10 cellular contexts compared by ENCODE assay signal in genomic region chr12:131607658-131608447, GRCh38.
DNase-seq lines count a peak whose midpoint lies in the region; ATAC-seq and TF ChIP-seq lines count a peak whose summit lies in the region.
"Had no signal": no experiment of that assay in that cellular context is flagged by ENCODE, and none has a peak within 500 bp of the region (broad histone marks: within the 10 kb centered on the region; RNA-seq: fewer than 3 reads in every experiment).

No MANE protein-coding gene starts in this region.

- no peaks in the 10 kb centered on the region for H3K36me3 Mint-ChIP-seq in activated naive CD8-positive, alpha-beta T cell treated with anti-CD3 and anti-CD28 coated beads, Interleukin-2, amount 10 ng/mL, durations not matched to agents 7 days and 5 days
- no peaks in the 10 kb centered on the region for H3K36me3 Mint-ChIP-seq in progenitor cell of endocrine pancreas (ENCODE audit: insufficient read depth)

- peak overlapping the region; percentile 84 for H3K27ac Mint-ChIP-seq in activated naive CD8-positive, alpha-beta T cell treated with anti-CD3 and anti-CD28 coated beads, Interleukin-2, amount 10 ng/mL, durations not matched to agents 7 days and 5 days
- no peak overlapping the region for H3K27ac Mint-ChIP-seq in progenitor cell of endocrine pancreas

- ATAC-seq in GM18502 (IDR thresholded peaks at IDR 0.05; ENCODE audit: poor library complexity, unreplicated experiment) (peak; percentile 78), GM19455 (IDR thresholded peaks at IDR 0.05; ENCODE audit: unreplicated experiment) (peak; percentile 82), HG03135 (IDR thresholded peaks at IDR 0.05; ENCODE audit: unreplicated experiment) (peak; percentile 81)
- ATAC-seq in activated naive CD8-positive, alpha-beta T cell treated with anti-CD3 and anti-CD28 coated beads, Interleukin-2, amount 10 ng/mL, durations not matched to agents 7 days and 5 days (ENCODE audit: low read depth), result peak; percentile 42

- DNase-seq in activated naive CD8-positive, alpha-beta T cell treated with anti-CD3 and anti-CD28 coated beads, Interleukin-2, amount 10 ng/mL, durations not matched to agents 7 days and 5 days, result no peak
- DNase-seq in DMS153 (lab: John Stamatoyannopoulos, UW) (no peak), cerebellar nuclear complex (lab: John Stamatoyannopoulos, UW) (no peak), ACHN (no peak), progenitor cell of endocrine pancreas (ENCODE audit: low spot score, unreplicated experiment) (no peak)
- DNase-seq: foreskin melanocyte, NCI-H345 had no signal

- in situ Hi-C loops in ACHN (cut with HindIII; ENCODE audit: low pct_ligation_motif_present, low pct_unique_long_range_greater_than_20kb, low sequenced_read_pairs), result no loop called here

- H3K9me3 Mint-ChIP-seq in activated naive CD8-positive, alpha-beta T cell treated with anti-CD3 and anti-CD28 coated beads, Interleukin-2, amount 10 ng/mL, durations not matched to agents 7 days and 5 days, result no peaks in the 10 kb centered on the region
- H3K9me3 Mint-ChIP-seq in progenitor cell of endocrine pancreas (ENCODE audit: low read depth), result no peaks in the 10 kb centered on the region

- POLR2A ChIA-PET in activated naive CD8-positive, alpha-beta T cell treated with anti-CD3 and anti-CD28 coated beads, Interleukin-2, amount 10 ng/mL, durations not matched to agents 7 days and 5 days (lab: Charles Lee), result no interaction called here

- H3K4me3 Mint-ChIP-seq in activated naive CD8-positive, alpha-beta T cell treated with anti-CD3 and anti-CD28 coated beads, Interleukin-2, amount 10 ng/mL, durations not matched to agents 7 days and 5 days, result peak overlapping the region; percentile 27
- no peak overlapping the region for H3K4me3 Mint-ChIP-seq in progenitor cell of endocrine pancreas (ENCODE audit: low read depth)

- no peak for TF ChIP-seq CTCF in progenitor cell of endocrine pancreas (IDR thresholded peaks at IDR 0.05; ENCODE audit: unreplicated experiment)

- H3K4me1 Mint-ChIP-seq in activated naive CD8-positive, alpha-beta T cell treated with anti-CD3 and anti-CD28 coated beads, Interleukin-2, amount 10 ng/mL, durations not matched to agents 7 days and 5 days, result peaks cover 51% of the 10 kb centered on the region
- no peaks in the 10 kb centered on the region for H3K4me1 Mint-ChIP-seq in progenitor cell of endocrine pancreas (ENCODE audit: low read depth)

- peaks cover 2% of the 10 kb centered on the region for H3K27me3 Mint-ChIP-seq in activated naive CD8-positive, alpha-beta T cell treated with anti-CD3 and anti-CD28 coated beads, Interleukin-2, amount 10 ng/mL, durations not matched to agents 7 days and 5 days
- H3K27me3 Mint-ChIP-seq in progenitor cell of endocrine pancreas, result peaks cover 22% of the 10 kb centered on the region
